Comparison of ENCODE assay signal across 1 cellular context in the genomic region with DNA sequence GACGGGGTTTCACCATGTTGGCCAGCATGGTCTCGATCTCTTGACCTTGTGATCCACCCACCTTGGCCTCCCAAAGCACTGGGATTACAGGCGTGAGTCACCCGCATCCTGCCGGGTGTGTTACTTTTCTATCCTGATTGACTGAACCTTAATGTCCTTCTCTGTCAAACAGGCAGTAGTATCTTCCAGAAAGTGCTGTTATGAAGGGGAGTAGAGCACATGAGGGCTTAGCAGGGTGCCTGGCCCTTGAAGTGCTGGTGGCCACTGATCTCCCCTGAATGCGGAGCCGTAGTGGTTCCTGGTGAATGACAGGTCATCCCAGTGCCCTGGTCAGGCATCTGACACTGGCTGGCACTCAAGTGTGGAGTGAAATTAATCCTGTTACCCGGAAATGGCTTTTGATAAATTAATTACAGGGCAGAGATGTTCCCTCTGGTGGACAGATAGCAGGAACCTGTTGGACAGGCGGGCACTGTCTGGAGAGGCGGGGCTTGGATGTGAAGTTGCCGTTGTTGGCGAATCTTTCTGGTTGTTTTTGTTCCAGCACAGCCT.
TF ChIP-seq lines count a peak whose summit lies in the region.

No MANE protein-coding gene starts in this region.

TF ChIP-seq in HEK293, 187 proteins besides CTCF, POLR2A, EP300 and RAD21 (continued from another document):
- TF ChIP-seq ZBTB11 (tag by site-specific recombination; conservative IDR thresholded peaks at IDR 0.05; ENCODE audit: low read depth) (no peak), HIC1 (tag by site-specific recombination; IDR thresholded peaks at IDR 0.05) (peak; percentile 39; the same call in 1 of the 2 replicates), ZNF391 (tag by site-specific recombination; IDR thresholded peaks at IDR 0.05; ENCODE audit: borderline replicate concordance, low read depth) (no peak), ZNF768 (tag by site-specific recombination; IDR thresholded peaks at IDR 0.05) (no peak), ZNF292 (tag by site-specific recombination; IDR thresholded peaks at IDR 0.05; ENCODE audit: borderline replicate concordance, low read depth) (no peak)
